ENCODE assay signal across 32 cellular contexts in genomic region chr6:88987922-88988321, GRCh38. TPM values are rescaled to one million over a fixed set of nuclear protein-coding genes. Genes with fewer than 3 reads are reported as not detected.
DNase-seq lines count a peak whose midpoint lies in the region; ATAC-seq, FAIRE-seq and TF ChIP-seq lines count a peak whose summit lies in the region.
"Had no signal": no experiment of that assay in that cellular context is flagged by ENCODE, and none has a peak within 500 bp of the region (broad histone marks: within the 10 kb centered on the region; RNA-seq: fewer than 3 reads in every experiment).

No MANE protein-coding gene starts in this region.

- CTCF ChIA-PET in HEK293 (lab: Yijun Ruan, JAX), result interaction anchor here (0.6 to 1.6 kb wide), 6 partner anchors 14 to 384 kb away, joined by 3 to 4 read pairs (median 3); no protein-coding TSS in a partner anchor
- CTCF ChIA-PET in K562 (lab: Yijun Ruan, JAX; ENCODE audit: low intra/inter-chr PET ratio), result no interaction called here

- H3K4me1 ChIP-seq in HEK293 (ENCODE audit: control insufficient read depth, insufficient read depth, low read length), result no peaks in the 10 kb centered on the region
- H3K4me1 ChIP-seq in K562 (replicated peaks in 1 of 2; ENCODE audit: control insufficient read depth in 2 of 2, insufficient read depth in 2 of 2, low read length in 2 of 2), result no peaks in the 10 kb centered on the region
- H3K4me1 ChIP-seq: BE2C, BLaER1, Caco-2 had no signal

- H3K4me3 ChIP-seq in HEK293 (ENCODE audit: low read depth, low read length) (no peak overlapping the region), K562 (no peak overlapping the region)
- H3K4me3 ChIP-seq: A549; BLaER1; BLaER1 treated with 17β-estradiol and CSF1 and Interleukin-3, amounts not matched to agents 10 nM and 100 nM had no signal

- no peak for TF ChIP-seq EP300 in K562 (IDR thresholded peaks at IDR 0.05; ENCODE audit: low read length)

- H4K20me1 ChIP-seq in K562 (replicated peaks; ENCODE audit: control insufficient read depth, insufficient read depth, low read length), result no peaks in the 10 kb centered on the region
- H4K20me1 ChIP-seq: BLaER1; BLaER1 treated with 17β-estradiol and CSF1 and Interleukin-3, amounts not matched to agents 10 nM and 100 nM had no signal

- no peak overlapping the region for H2AFZ ChIP-seq in K562 (ENCODE audit: low read depth, low read length)

- no peak for TF ChIP-seq RAD21 in K562 (CRISPR knock-in tag; conservative IDR thresholded peaks at IDR 0.05 in 1 of 2, IDR thresholded peaks at IDR 0.05 in 1 of 2)

- FAIRE-seq in GM12891 (lab: Jason Lieb, UNC) (peak; percentile 31), K562 (lab: Jason Lieb, UNC) (no peak), D721Med (lab: Jason Lieb, UNC) (no peak)
- FAIRE-seq: A204.1, A549 had no signal

- BruUV-seq in K562 (replicated peaks; lab: Mats Ljungman, UMichigan), result no TSS peak

- H3K9me1 ChIP-seq in K562 (ENCODE audit: control insufficient read depth, insufficient read depth, low read length), result no peaks in the 10 kb centered on the region

- WGBS in K562 (ENCODE audit: insufficient coverage, low coverage, missing lambda C conversion rate), result 0% methylated on average over 2 of the region's 2 CpGs

- no peaks in the 10 kb centered on the region for H3K79me2 ChIP-seq in K562 (ENCODE audit: control insufficient read depth, insufficient read depth, low read length)

- DNase-seq in GM12891 (ENCODE audit: insufficient read length, low spot score) (no peak), K562 (ENCODE audit: extremely low read depth in 1 of 4, low spot score in 3 of 4) (no peak), D721Med (ENCODE audit: insufficient read length, low spot score) (no peak)
- no peak for DNase-seq in activated CD4-positive, alpha-beta T cell treated with anti-CD3 and anti-CD28 coated beads, Interleukin-2, amount 50 U/mL, for 4 hours
- DNase-seq: 8988T; ACHN; AML-193; BE2C; C1 segment of cervical spinal cord; Caco-2; Calu3; CD4-positive, alpha-beta memory T cell; CD4-positive, alpha-beta T cell; CD4-positive, CD25-positive, alpha-beta regulatory T cell; CD8-positive, alpha-beta memory T cell; CD8-positive, alpha-beta T cell; COR-L47; DMS 273 treated with DMSO at 0.1 percent for 48 hours; DMS153; DMS53; DMS79; DMS79 treated with DMSO at 0.1 percent for 48 hours; DND-41; EL had no signal

- TF ChIP-seq POLR2A in GM12891 (IDR thresholded peaks at IDR 0.05; ENCODE audit: low read depth, low read length), result no peak
- no peak for TF ChIP-seq POLR2A in K562 (conservative IDR thresholded peaks at IDR 0.05)

- H3K9me3 ChIP-seq in HEK293 (ENCODE audit: control insufficient read depth, insufficient read depth, low read depth, low read length) (no peaks in the 10 kb centered on the region), K562 (replicated peaks; ENCODE audit: control insufficient read depth, insufficient read depth, low read depth, low read length) (no peaks in the 10 kb centered on the region)
- H3K9me3 ChIP-seq: A549; BE2C; BLaER1; BLaER1 treated with 17β-estradiol and CSF1 and Interleukin-3, amounts not matched to agents 10 nM and 100 nM; Caco-2 had no signal

- no peaks in the 10 kb centered on the region for H3K27me3 ChIP-seq in K562 (ENCODE audit: control insufficient read depth in 2 of 2, insufficient read depth in 2 of 2, low read length in 2 of 2)
- H3K27me3 ChIP-seq: BE2C; BLaER1; BLaER1 treated with 17β-estradiol and CSF1 and Interleukin-3, amounts not matched to agents 10 nM and 100 nM had no signal

- POLR2A ChIA-PET in HEK293 (lab: Yijun Ruan, JAX) (interaction anchor here (2.0 kb wide), 1 partner anchor 93 kb away, joined by 12 read pairs; the partner anchor contains the start of gene PNRC1), K562 (lab: Yijun Ruan, JAX) (no interaction called here)

- H3K9ac ChIP-seq in K562 (ENCODE audit: insufficient read depth in 1 of 2, low read depth in 2 of 2, low read length in 2 of 2), result no peak overlapping the region
- H3K9ac ChIP-seq: BLaER1; BLaER1 treated with 17β-estradiol and CSF1 and Interleukin-3, amounts not matched to agents 10 nM and 100 nM had no signal

- intact Hi-C loops in K562 (cut with micrococcal nuclease), result no loop called here

- ATAC-seq in K562 (no peak), HG03159 (IDR thresholded peaks at IDR 0.05; ENCODE audit: unreplicated experiment) (no peak)
- ATAC-seq: A549; CD8-positive, alpha-beta T cell had no signal

- H3K4me2 ChIP-seq in K562 (ENCODE audit: insufficient read depth, low read length), result no peak overlapping the region
- H3K4me2 ChIP-seq: A549; BLaER1; BLaER1 treated with 17β-estradiol and CSF1 and Interleukin-3, amounts not matched to agents 10 nM and 100 nM had no signal

- in situ Hi-C loops in K562 (cut with MboI), result loop anchor here (25.0 kb wide), 1 partner anchor 624 kb away; no protein-coding TSS in a partner anchor

- H3K36me3 ChIP-seq in HEK293 (ENCODE audit: control insufficient read depth in 2 of 2, insufficient read depth in 1 of 2, low read length in 2 of 2) (no peaks in the 10 kb centered on the region), K562 (ENCODE audit: control insufficient read depth, insufficient read depth, low read length) (no peaks in the 10 kb centered on the region)
- H3K36me3 ChIP-seq: BE2C; BLaER1; BLaER1 treated with 17β-estradiol and CSF1 and Interleukin-3, amounts not matched to agents 10 nM and 100 nM had no signal

- no peak for TF ChIP-seq CTCF in HEK293 (tag by site-specific recombination; IDR thresholded peaks at IDR 0.05)
- TF ChIP-seq CTCF in K562 (IDR thresholded peaks at IDR 0.05 in 2 of 3, conservative IDR thresholded peaks at IDR 0.05 in 1 of 3; ENCODE audit: insufficient read depth in 2 of 3, low read depth in 1 of 3, low read length in 3 of 3), result no peak
- TF ChIP-seq CTCF in D721Med (IDR thresholded peaks at IDR 0.05; ENCODE audit: insufficient read depth, missing control alignments), result no peak

- no peak overlapping the region for H3K27ac ChIP-seq in HEK293 (ENCODE audit: extremely low read depth, low read depth, low read length)
- no peak overlapping the region for H3K27ac ChIP-seq in K562 (ENCODE audit: extremely low read depth, low read depth, low read length)
- H3K27ac ChIP-seq: 22Rv1; A549; BLaER1; BLaER1 treated with 17β-estradiol and CSF1 and Interleukin-3, amounts not matched to agents 10 nM and 100 nM; C4-2B had no signal

TF ChIP-seq in GM12891, 5 proteins besides CTCF, POLR2A, EP300 and RAD21:
- no peak for TF ChIP-seq SPI1 (IDR thresholded peaks at IDR 0.05; ENCODE audit: low read depth, low read length)
- TF ChIP-seq POU2F2 (IDR thresholded peaks at IDR 0.05; ENCODE audit: low read depth, low read length), result no peak

TF ChIP-seq in HEK293, 187 proteins besides CTCF, POLR2A, EP300 and RAD21:
- TF ChIP-seq YY1 (tag by site-specific recombination; IDR thresholded peaks at IDR 0.05) (no peak), MEIS1 (CRISPR knock-in tag; IDR thresholded peaks at IDR 0.05; ENCODE audit: borderline replicate concordance) (no peak), KLF8 (tag by site-specific recombination; IDR thresholded peaks at IDR 0.05) (no peak), BCL11A (tag by site-specific recombination; IDR thresholded peaks at IDR 0.05; ENCODE audit: low read depth) (no peak), ZNF768 (tag by site-specific recombination; IDR thresholded peaks at IDR 0.05) (0 out of 2 replicates have a peak, but pooled peaks have one; percentile 53)

TF ChIP-seq in K562, 482 proteins besides CTCF, POLR2A, EP300 and RAD21:
- TF ChIP-seq C11orf30 (IDR thresholded peaks at IDR 0.05; ENCODE audit: low read depth), result no peak
- TF ChIP-seq RBM25 (IDR thresholded peaks at IDR 0.05; ENCODE audit: low read depth, low read length, severe bottlenecking), result peak; percentile 73
- no peak for TF ChIP-seq TFAM (CRISPR knock-in tag; conservative IDR thresholded peaks at IDR 0.05)

RNA-seq across cellular contexts. Expression of gene RNGTT, which starts 24.5 kb away (rescaled TPM):
- polyA plus RNA-seq in GM12891 (2012; ENCODE audit: low read depth, missing spikeins), result 12.9 TPM
- total RNA-seq in K562 (2011; cell fraction: chromatin; rRNA removed; ENCODE audit: low replicate concordance), result 25.2 and 72.6 TPM in 2 replicates
- total RNA-seq in K562 (2011; cell fraction: nucleolus; rRNA removed), result 10.7 and 13.8 TPM in 2 replicates
- 18.9 and 20.8 TPM in 2 replicates for total RNA-seq in K562 (2011; cell fraction: nucleoplasm; rRNA removed)
- 18.5 and 21.7 TPM in 2 replicates for total RNA-seq in K562 (2014; rRNA removed)
- total RNA-seq in K562 (2014; rRNA removed; fragmentation: Illumina TruSeq; extraction: Trizol), result 31.7 and 35.0 TPM in 2 replicates
- total RNA-seq in K562 (2015; rRNA removed; fragmentation: Illumina TruSeq; extraction: Trizol), result 27.6 and 29.9 TPM in 2 replicates
- total RNA-seq in K562 (2021), result 17.5 and 19.5 TPM in 2 replicates
- polyA plus RNA-seq in K562 (2011; rRNA removed), result 9.5 and 13.7 TPM in 2 replicates
- polyA plus RNA-seq in K562 (2011; cell fraction: cytosol; rRNA removed), result 2.5 and 5.2 TPM in 2 replicates
- polyA plus RNA-seq in K562 (2011; cell fraction: nucleus; rRNA removed), result 5.8 and 7.0 TPM in 2 replicates
- 10.9 and 11.6 TPM in 2 replicates for polyA plus RNA-seq in K562 (2012)
- 16.9 and 21.3 TPM in 2 replicates for polyA plus RNA-seq in K562 (2014; fragmentation: Illumina TruSeq; extraction: Trizol)
- polyA plus RNA-seq in K562 (2014; fragmentation: Nextera tagmentation; extraction: Ambion mirVana), result 1 to 10 TPM; 6.1 to 7.8 TPM
- polyA plus RNA-seq in K562 (2014; rRNA removed), result 12.6 and 14.2 TPM in 2 replicates
- polyA minus RNA-seq in K562 (2011; rRNA and poly(A)+ RNA removed), result 36.1 and 36.7 TPM in 2 replicates
- 7.3 and 9.0 TPM in 2 replicates for polyA minus RNA-seq in K562 (2011; cell fraction: cytosol; rRNA and poly(A)+ RNA removed)
- polyA minus RNA-seq in K562 (2011; cell fraction: nucleus; rRNA and poly(A)+ RNA removed), result 16.7 and 32.3 TPM in 2 replicates
